ENCODE assay signal across 27 cellular contexts in the genomic region with DNA sequence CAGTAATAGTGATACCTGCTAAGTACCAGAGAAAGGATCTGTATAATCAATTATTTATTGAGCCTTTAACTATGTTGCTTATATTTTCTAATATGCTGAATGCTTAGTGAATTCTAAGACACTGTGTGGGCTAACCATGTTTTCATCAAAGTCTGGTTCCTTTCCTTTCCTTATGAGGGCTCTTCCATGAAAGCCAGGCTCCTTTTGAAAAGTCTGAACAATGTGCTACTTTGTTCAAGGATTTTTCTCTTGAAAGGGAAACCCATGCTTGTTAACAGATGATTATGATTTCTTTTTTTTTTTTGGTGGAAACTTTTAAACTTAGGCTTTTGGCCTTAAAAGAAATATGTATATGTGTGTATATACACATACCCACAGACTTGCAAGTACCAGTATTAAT.
"Had no signal": no experiment of that assay in that cellular context is flagged by ENCODE, and none has a peak within 500 bp of the region (broad histone marks: within the 10 kb centered on the region; RNA-seq: fewer than 3 reads in every experiment).

No MANE protein-coding gene starts in this region.

- H3K9me3 ChIP-seq: ovary, psoas muscle, right lobe of liver, sigmoid colon, stomach, thoracic aorta, thyroid gland, tibial nerve, upper lobe of right lung, uterus had no signal

- H3K4me1 ChIP-seq: neural progenitor cell, parathyroid adenoma, psoas muscle, right lobe of liver, thyroid gland, upper lobe of right lung, uterus had no signal

- ATAC-seq: naive thymus-derived CD8-positive, alpha-beta T cell; natural killer cell treated with Interleukin-12 subunit alpha and Interleukin-12 subunit beta and Interleukin-15 and Interleukin-18, amount 100 ng/mL, for 72 hours; psoas muscle; right cardiac atrium; right lobe of liver; stimulated activated effector memory CD8-positive, alpha-beta T cell treated with anti-CD3 and anti-CD28 coated beads, Interleukin-12 subunit alpha, Interleukin-12 subunit beta, amount 100 ng/mL, for 72 hours; stimulated activated naive B cell treated with anti-CD40 and anti-IgM and Interleukin-4, amounts not matched to agents 10 μg/mL and 1 μg/mL and 100 μg/mL, for 72 hours; upper lobe of right lung had no signal

- H3K27me3 ChIP-seq: neural progenitor cell, ovary, right lobe of liver, sigmoid colon, stomach, thyroid gland, tibial nerve, upper lobe of right lung, uterus had no signal

- H3K27ac ChIP-seq: neural progenitor cell, ovary, parathyroid adenoma, psoas muscle, right lobe of liver, sigmoid colon, stomach, thoracic aorta, thyroid gland, tibial nerve, upper lobe of right lung, uterus had no signal

- DNase-seq: naive B cell; naive thymus-derived CD8-positive, alpha-beta T cell; nephron progenitor cell; occipital lobe; ovary; psoas muscle; right cardiac atrium; right lobe of liver; sigmoid colon; small intestine; stimulated activated CD4-positive, alpha-beta T cell treated with anti-CD3 and anti-CD28 coated beads, Interleukin-15, amount 100 ng/mL, for 24 hours; stimulated activated CD4-positive, alpha-beta T cell treated with anti-CD3 and anti-CD28 coated beads, Interleukin-2, amount 100 ng/mL, for 24 hours; stimulated activated CD4-positive, alpha-beta T cell treated with anti-CD3 and anti-CD28 coated beads, Interleukin-2, amount 100 ng/mL, for 48 hours; stimulated activated CD4-positive, alpha-beta T cell treated with anti-CD3 and anti-CD28 coated beads, Interleukin-4, amount 100 ng/mL, for 24 hours; stimulated activated naive B cell treated with anti-CD40 and anti-IgM and Interleukin-4, amounts not matched to agents 10 μg/mL and 1 μg/mL and 100 μg/mL, for 72 hours; stimulated activated naive CD4-positive, alpha-beta T cell treated with Interleukin-2 at 50 U/mL for 16 hours; stomach; thyroid gland; trophoblast cell; upper lobe of right lung; uterus had no signal

- H3K36me3 ChIP-seq: ovary, uterus had no signal

- H3K4me3 ChIP-seq: neural progenitor cell, ovary, psoas muscle, right lobe of liver, sigmoid colon, stomach, thoracic aorta, thyroid gland, tibial nerve, upper lobe of right lung, uterus had no signal
